Comparison of ENCODE assay signal across 18 cellular contexts in the genomic region with DNA sequence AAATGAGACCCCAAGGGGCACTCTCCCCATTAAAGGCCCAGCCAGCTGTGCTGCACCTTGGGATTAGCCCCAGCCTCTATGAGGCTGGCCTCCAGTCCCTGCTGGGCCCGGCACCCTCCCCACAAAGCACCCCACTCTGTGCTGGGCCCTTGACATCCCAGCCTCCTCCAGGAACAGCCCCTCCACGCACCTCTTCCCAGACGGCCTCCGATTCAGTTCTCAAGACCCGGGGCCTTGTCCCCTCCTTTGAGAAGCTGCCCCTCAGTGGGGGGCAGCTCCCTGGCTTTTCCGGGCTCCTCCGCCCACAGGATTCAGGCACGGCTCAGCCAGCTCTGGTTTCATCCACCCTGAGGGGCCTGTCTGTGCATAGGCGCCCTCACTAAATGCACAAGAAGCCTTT.
DNase-seq lines count a peak whose midpoint lies in the region; ATAC-seq, FAIRE-seq and TF ChIP-seq lines count a peak whose summit lies in the region.
"Had no signal": no experiment of that assay in that cellular context is flagged by ENCODE, and none has a peak within 500 bp of the region (broad histone marks: within the 10 kb centered on the region; RNA-seq: fewer than 3 reads in every experiment).

No MANE protein-coding gene starts in this region.

- TF ChIP-seq CTCF in GM23338 (conservative IDR thresholded peaks at IDR 0.05; ENCODE audit: low read depth in 2 of 2) (no peak), OCI-LY7 (conservative IDR thresholded peaks at IDR 0.05; ENCODE audit: low read length) (no peak), kidney (IDR thresholded peaks at IDR 0.05; ENCODE audit: borderline replicate concordance, extremely low read depth, insufficient read depth) (no peak), osteocyte (IDR thresholded peaks at IDR 0.05) (no peak)

- H3K4me3 ChIP-seq in GM23338 (no peak overlapping the region), OCI-LY7 (ENCODE audit: low read depth, low read length, poor library complexity, severe bottlenecking) (peak overlapping the region; percentile 40), kidney (ENCODE audit: low read length in 2 of 2) (no peak overlapping the region)
- H3K4me3 ChIP-seq: BLaER1 treated with 17β-estradiol and CSF1 and Interleukin-3, amounts not matched to agents 10 nM and 100 nM had no signal

- intact Hi-C loops in OCI-LY7 (cut with micrococcal nuclease; ENCODE audit: unreplicated experiment) (no loop called here), kidney (cut with DNase I) (no loop called here)

- FAIRE-seq in kidney (lab: Jason Lieb, UNC): no peak
- FAIRE-seq: astrocyte had no signal

- H3K4me1 ChIP-seq in GM23338 (ENCODE audit: insufficient read depth) (peaks cover 26% of the 10 kb centered on the region), OCI-LY7 (ENCODE audit: insufficient read depth, low read length, poor library complexity, severe bottlenecking) (peaks cover 30% of the 10 kb centered on the region), kidney (ENCODE audit: control insufficient read depth in 1 of 2, insufficient read depth in 1 of 2, low read depth in 1 of 2, low read length in 2 of 2) (no peaks in the 10 kb centered on the region)

- no peaks in the 10 kb centered on the region for H3K79me2 ChIP-seq in GM23338 (replicated peaks; ENCODE audit: insufficient read depth)
- H3K79me2 ChIP-seq in OCI-LY7 (ENCODE audit: insufficient read depth, low read depth, low read length): no peaks in the 10 kb centered on the region

- BruUV-seq in OCI-LY7 (replicated peaks; lab: Mats Ljungman, UMichigan): no TSS peak

- DNase-seq in GM23338 (ENCODE audit: low spot score): no peak
- DNase-seq in OCI-LY7 (ENCODE audit: low spot score): no peak
- peak; percentile 49 for DNase-seq in kidney
- peak; percentile 79 for DNase-seq in osteocyte (ENCODE audit: extremely low spot score, unreplicated experiment)
- no peak for DNase-seq in effector CD4-positive, alpha-beta T cell
- no peak for DNase-seq in stimulated activated naive CD8-positive, alpha-beta T cell treated with anti-CD3 and anti-CD28 coated beads, Interleukin-15, amount 100 ng/mL, for 72 hours
- DNase-seq: activated T-cell treated with anti-CD3 and anti-CD28 coated beads, Interleukin-2, amount 50 U/mL, for 72 hours; left colon; NCI-H2029; stimulated activated CD4-positive, alpha-beta T cell treated with anti-CD3 and anti-CD28 coated beads, Interleukin-4, amount 100 ng/mL, for 4 hours; T1000 had no signal

- H3K4me1 Mint-ChIP-seq in GM23338 (peaks cover 50% of the 10 kb centered on the region), osteocyte (ENCODE audit: unreplicated experiment) (peaks cover 20% of the 10 kb centered on the region)
- H3K4me1 Mint-ChIP-seq in stimulated activated naive CD8-positive, alpha-beta T cell treated with anti-CD3 and anti-CD28 coated beads, Interleukin-15, amount 100 ng/mL, for 72 hours: no peaks in the 10 kb centered on the region
- H3K4me1 Mint-ChIP-seq: activated naive CD4-positive, alpha-beta T cell treated with anti-CD3 and anti-CD28 coated beads, Interleukin-2, amount 50 U/mL, for 24 hours had no signal

- H3K27ac Mint-ChIP-seq in GM23338 (peak overlapping the region; percentile 37), osteocyte (ENCODE audit: unreplicated experiment) (no peak overlapping the region)
- H3K27ac Mint-ChIP-seq in stimulated activated naive CD8-positive, alpha-beta T cell treated with anti-CD3 and anti-CD28 coated beads, Interleukin-15, amount 100 ng/mL, for 72 hours: peak overlapping the region in 1 of 2 donors; percentile 54
- H3K27ac Mint-ChIP-seq: activated naive CD4-positive, alpha-beta T cell treated with anti-CD3 and anti-CD28 coated beads, Interleukin-2, amount 50 U/mL, for 24 hours; activated T-cell treated with anti-CD3 and anti-CD28 coated beads, Interleukin-2, amount 50 U/mL, for 72 hours had no signal

- H3F3A ChIP-seq in GM23338 (replicated peaks; ENCODE audit: low read depth): peaks cover 12% of the 10 kb centered on the region

- H3K9me3 Mint-ChIP-seq in GM23338 (peaks cover 15% of the 10 kb centered on the region), osteocyte (ENCODE audit: unreplicated experiment) (no peaks in the 10 kb centered on the region)
- no peaks in the 10 kb centered on the region for H3K9me3 Mint-ChIP-seq in stimulated activated naive CD8-positive, alpha-beta T cell treated with anti-CD3 and anti-CD28 coated beads, Interleukin-15, amount 100 ng/mL, for 72 hours
- H3K9me3 Mint-ChIP-seq: activated naive CD4-positive, alpha-beta T cell treated with anti-CD3 and anti-CD28 coated beads, Interleukin-2, amount 50 U/mL, for 24 hours; activated T-cell treated with anti-CD3 and anti-CD28 coated beads, Interleukin-2, amount 50 U/mL, for 72 hours had no signal

- no peak overlapping the region for H3K4me3 Mint-ChIP-seq in GM23338
- no peak overlapping the region for H3K4me3 Mint-ChIP-seq in osteocyte (ENCODE audit: unreplicated experiment)
- no peak overlapping the region for H3K4me3 Mint-ChIP-seq in stimulated activated naive CD8-positive, alpha-beta T cell treated with anti-CD3 and anti-CD28 coated beads, Interleukin-15, amount 100 ng/mL, for 72 hours
- H3K4me3 Mint-ChIP-seq: activated naive CD4-positive, alpha-beta T cell treated with anti-CD3 and anti-CD28 coated beads, Interleukin-2, amount 50 U/mL, for 24 hours; activated T-cell treated with anti-CD3 and anti-CD28 coated beads, Interleukin-2, amount 50 U/mL, for 72 hours had no signal

- H3K36me3 Mint-ChIP-seq in GM23338 (ENCODE audit: low read depth): peaks cover 20% of the 10 kb centered on the region
- H3K36me3 Mint-ChIP-seq in osteocyte (ENCODE audit: unreplicated experiment): peaks cover 23% of the 10 kb centered on the region
- H3K36me3 Mint-ChIP-seq: activated naive CD4-positive, alpha-beta T cell treated with anti-CD3 and anti-CD28 coated beads, Interleukin-2, amount 50 U/mL, for 24 hours had no signal

- peaks cover 9% of the 10 kb centered on the region; the same call in 1 of the 2 replicates for H3K36me3 ChIP-seq in GM23338 (ENCODE audit: insufficient read depth)
- peaks cover 100% of the 10 kb centered on the region for H3K36me3 ChIP-seq in OCI-LY7 (ENCODE audit: insufficient read depth, low read length)
- no peaks in the 10 kb centered on the region for H3K36me3 ChIP-seq in kidney (ENCODE audit: control insufficient read depth in 1 of 2, insufficient read depth in 2 of 2, low read length in 2 of 2)

- H3K27me3 Mint-ChIP-seq in GM23338 (ENCODE audit: insufficient read depth, low read depth, poor library complexity) (peaks cover 31% of the 10 kb centered on the region), osteocyte (ENCODE audit: unreplicated experiment) (no peaks in the 10 kb centered on the region)
- no peaks in the 10 kb centered on the region for H3K27me3 Mint-ChIP-seq in stimulated activated naive CD8-positive, alpha-beta T cell treated with anti-CD3 and anti-CD28 coated beads, Interleukin-15, amount 100 ng/mL, for 72 hours
- H3K27me3 Mint-ChIP-seq: activated naive CD4-positive, alpha-beta T cell treated with anti-CD3 and anti-CD28 coated beads, Interleukin-2, amount 50 U/mL, for 24 hours had no signal

- POLR2A ChIA-PET in OCI-LY7 (lab: Charles Lee): interaction anchor here (0.6 kb wide), 1 partner anchor 158 kb away, joined by 3 read pairs; no protein-coding TSS in a partner anchor

- H3K9me2 ChIP-seq in GM23338 (ENCODE audit: insufficient read depth): no peaks in the 10 kb centered on the region; the same call in 1 of the 2 replicates
- no peaks in the 10 kb centered on the region for H3K9me2 ChIP-seq in OCI-LY7 (ENCODE audit: insufficient read depth, low read length)

- H3K9ac ChIP-seq in kidney (ENCODE audit: low read length in 2 of 2): no peak overlapping the region
- H3K9ac ChIP-seq: BLaER1 treated with 17β-estradiol and CSF1 and Interleukin-3, amounts not matched to agents 10 nM and 100 nM; KMS-11 had no signal

- no peaks in the 10 kb centered on the region for H4K20me1 ChIP-seq in GM23338 (replicated peaks; ENCODE audit: insufficient read depth)
- H4K20me1 ChIP-seq in OCI-LY7 (ENCODE audit: insufficient read depth, low read length): no peaks in the 10 kb centered on the region; the same call in 1 of the 2 replicates

- H3K4me2 ChIP-seq in GM23338 (peak overlapping the region; percentile 48; the same call in 1 of the 2 replicates), OCI-LY7 (ENCODE audit: low read length) (peak overlapping the region; percentile 82)
- H3K4me2 ChIP-seq: KMS-11 had no signal

- CTCF ChIA-PET in OCI-LY7 (lab: Charles Lee; ENCODE audit: unreplicated experiment): no interaction called here

- no peaks in the 10 kb centered on the region for H3K9me3 ChIP-seq in OCI-LY7 (ENCODE audit: low read length)
- H3K9me3 ChIP-seq in kidney (ENCODE audit: control insufficient read depth in 1 of 2, low read length in 2 of 2): no peaks in the 10 kb centered on the region
- H3K9me3 ChIP-seq: BLaER1 treated with 17β-estradiol and CSF1 and Interleukin-3, amounts not matched to agents 10 nM and 100 nM had no signal

- no peak overlapping the region for H2AFZ ChIP-seq in GM23338
- H2AFZ ChIP-seq in OCI-LY7 (ENCODE audit: low read length): no peak overlapping the region

- H3K27ac ChIP-seq in GM23338 (ENCODE audit: low read depth): no peak overlapping the region
- peak overlapping the region; percentile 88 for H3K27ac ChIP-seq in OCI-LY7 (ENCODE audit: low read depth, low read length, poor library complexity, severe bottlenecking)
- no peak overlapping the region for H3K27ac ChIP-seq in kidney (ENCODE audit: low read depth in 2 of 2, low read length in 2 of 2)
- H3K27ac ChIP-seq: BLaER1 treated with 17β-estradiol and CSF1 and Interleukin-3, amounts not matched to agents 10 nM and 100 nM; KMS-11 had no signal

- no peaks in the 10 kb centered on the region for H3K27me3 ChIP-seq in GM23338 (ENCODE audit: insufficient read depth)

- ATAC-seq in GM23338: peak; percentile 20
- ATAC-seq in GM21447 (IDR thresholded peaks at IDR 0.05; ENCODE audit: unreplicated experiment): no peak
- ATAC-seq in GM18511 (IDR thresholded peaks at IDR 0.05; ENCODE audit: unreplicated experiment): no peak
- no peak for ATAC-seq in stimulated activated naive CD8-positive, alpha-beta T cell treated with anti-CD3 and anti-CD28 coated beads, Interleukin-15, amount 100 ng/mL, for 72 hours
- ATAC-seq: activated T-cell treated with anti-CD3 and anti-CD28 coated beads, Interleukin-2, amount 50 U/mL, for 72 hours; left colon; SK-N-SH treated with all-trans-retinoic acid at 6 μM for 48 hours had no signal

TF ChIP-seq in GM23338, 12 proteins besides CTCF, POLR2A, EP300 and RAD21 (continues in another document):
- no peak for TF ChIP-seq ZNF331 (CRISPR knock-in tag; IDR thresholded peaks at IDR 0.05; ENCODE audit: low read depth)
- TF ChIP-seq POLR2AphosphoS5 (IDR thresholded peaks at IDR 0.05; ENCODE audit: low read depth): no peak
- no peak for TF ChIP-seq JUNB (IDR thresholded peaks at IDR 0.05; ENCODE audit: unreplicated experiment)
- TF ChIP-seq EZH2phosphoT487 (IDR thresholded peaks at IDR 0.05; ENCODE audit: unreplicated experiment): no peak

Comparison
In these comparisons a context has a peak if more than half of its experiments do, and no peak if none do; other contexts are left out.
1. DNase-seq: peak in kidney (single experiment) and osteocyte (single experiment); none in GM23338 (single experiment), OCI-LY7 (single experiment), effector CD4-positive, alpha-beta T cell (single experiment) and stimulated activated naive CD8-positive, alpha-beta T cell treated with anti-CD3 and anti-CD28 coated beads, Interleukin-15, amount 100 ng/mL, for 72 hours (0 of 2).